ENCODE assay signal across 20 cellular contexts in genomic region chr18:9362869-9363268, GRCh38. TPM values are rescaled to one million over a fixed set of nuclear protein-coding genes. Genes with fewer than 3 reads are reported as not detected.
DNase-seq lines count a peak whose midpoint lies in the region; ATAC-seq and TF ChIP-seq lines count a peak whose summit lies in the region.
"Had no signal": no experiment of that assay in that cellular context is flagged by ENCODE, and none has a peak within 500 bp of the region (broad histone marks: within the 10 kb centered on the region; RNA-seq: fewer than 3 reads in every experiment).

No MANE protein-coding gene starts in this region.

- H3K27me3 ChIP-seq in PC-3 (ENCODE audit: low read length) = no peaks in the 10 kb centered on the region

- no peak overlapping the region for H3K4me3 Mint-ChIP-seq in osteocyte (ENCODE audit: unreplicated experiment)
- H3K4me3 Mint-ChIP-seq: activated CD4-positive, alpha-beta T cell treated with anti-CD3 and anti-CD28 coated beads, Interleukin-2, amount 10 ng/mL, durations not matched to agents 24 days and 14 days; CD8-positive, alpha-beta T cell; dendritic cell treated with granulocyte-macrophage colony-stimulating factor and Interleukin-4, amounts not matched to agents 40 ng/mL and 50 ng/mL, for 4 days; neural crest cell; stimulated activated naive CD8-positive, alpha-beta T cell treated with anti-CD3 and anti-CD28 coated beads, Interleukin-15, amount 100 ng/mL, for 72 hours had no signal

- peaks cover 42% of the 10 kb centered on the region for H3K4me1 ChIP-seq in PC-3 (ENCODE audit: insufficient read depth, low read length)

- no peak overlapping the region for H3K4me3 ChIP-seq in AG10803 (ENCODE audit: low read length)
- no peak overlapping the region for H3K4me3 ChIP-seq in PC-3 (ENCODE audit: low read length)
- H3K4me3 ChIP-seq in fibroblast of the aortic adventitia (ENCODE audit: low read depth, low read length) = no peak overlapping the region

- no peak for TF ChIP-seq CTCF in AG10803 (conservative IDR thresholded peaks at IDR 0.05; ENCODE audit: low read length)
- no peak for TF ChIP-seq CTCF in PC-3 (conservative IDR thresholded peaks at IDR 0.05; ENCODE audit: low read depth, low read length)
- TF ChIP-seq CTCF in fibroblast of the aortic adventitia (IDR thresholded peaks at IDR 0.05; ENCODE audit: insufficient read depth, low read length) = no peak
- no peak for TF ChIP-seq CTCF in osteocyte (IDR thresholded peaks at IDR 0.05)
- TF ChIP-seq CTCF in GM13976 (IDR thresholded peaks at IDR 0.05; ENCODE audit: borderline replicate concordance, control extremely low read depth, extremely low read depth, insufficient read depth, missing control alignments) = no peak

- no peaks in the 10 kb centered on the region for H4K20me1 ChIP-seq in PC-3 (ENCODE audit: low read length)

- no peaks in the 10 kb centered on the region for H3F3A ChIP-seq in PC-3 (ENCODE audit: low read length, unreplicated experiment)

- no peaks in the 10 kb centered on the region for H3K36me3 ChIP-seq in PC-3 (ENCODE audit: low read depth, low read length)

- H3K9ac ChIP-seq in PC-3 (ENCODE audit: low read length) = no peak overlapping the region

- H3K27ac Mint-ChIP-seq in osteocyte (ENCODE audit: unreplicated experiment) = peak overlapping the region; percentile 56
- H3K27ac Mint-ChIP-seq: activated CD4-positive, alpha-beta T cell treated with anti-CD3 and anti-CD28 coated beads, Interleukin-2, amount 10 ng/mL, durations not matched to agents 24 days and 14 days; CD8-positive, alpha-beta T cell; dendritic cell treated with granulocyte-macrophage colony-stimulating factor and Interleukin-4, amounts not matched to agents 40 ng/mL and 50 ng/mL, for 4 days; stimulated activated naive CD8-positive, alpha-beta T cell treated with anti-CD3 and anti-CD28 coated beads, Interleukin-15, amount 100 ng/mL, for 72 hours had no signal

- peaks cover 17% of the 10 kb centered on the region for H3K36me3 Mint-ChIP-seq in osteocyte (ENCODE audit: unreplicated experiment)

- peak; percentile 34 for ATAC-seq in PC-3
- ATAC-seq in HG03378 (IDR thresholded peaks at IDR 0.05; ENCODE audit: unreplicated experiment) = no peak
- ATAC-seq: CD8-positive, alpha-beta T cell; SK-N-SH treated with all-trans-retinoic acid at 6 μM for 48 hours; stimulated activated naive CD8-positive, alpha-beta T cell treated with anti-CD3 and anti-CD28 coated beads, Interleukin-15, amount 100 ng/mL, for 72 hours had no signal

- H3K27me3 Mint-ChIP-seq in osteocyte (ENCODE audit: unreplicated experiment) = no peaks in the 10 kb centered on the region
- H3K27me3 Mint-ChIP-seq: activated CD4-positive, alpha-beta T cell treated with anti-CD3 and anti-CD28 coated beads, Interleukin-2, amount 10 ng/mL, durations not matched to agents 24 days and 14 days; dendritic cell treated with granulocyte-macrophage colony-stimulating factor and Interleukin-4, amounts not matched to agents 40 ng/mL and 50 ng/mL, for 4 days; stimulated activated naive CD8-positive, alpha-beta T cell treated with anti-CD3 and anti-CD28 coated beads, Interleukin-15, amount 100 ng/mL, for 72 hours had no signal

- DNase-seq in AG10803 (ENCODE audit: low read depth) (peak; percentile 21), PC-3 (peak; percentile 59), fibroblast of the aortic adventitia (ENCODE audit: low read depth) (peak; percentile 39), osteocyte (ENCODE audit: extremely low spot score, unreplicated experiment) (no peak), NCI-H524 treated with DMSO at 0.1 percent for 48 hours (lab: John Stamatoyannopoulos, UW) (no peak), nucleus accumbens (lab: John Stamatoyannopoulos, UW) (no peak), GM13976 (ENCODE audit: low spot score) (no peak)
- DNase-seq: activated CD4-positive, alpha-beta T cell treated with anti-CD3 and anti-CD28 coated beads, Interleukin-2, amount 10 ng/mL, durations not matched to agents 24 days and 14 days; activated CD8-positive, alpha-beta memory T cell treated with anti-CD3 and anti-CD28 coated beads, Interleukin-2, amount 50 U/mL, for 48 hours; activated gamma-delta T cell treated with Interleukin-2 at 50 U/mL for 16 hours; anterior cingulate cortex; CD8-positive, alpha-beta T cell; DND-41; NCI-H1048; NCI-H69; stimulated activated naive CD8-positive, alpha-beta T cell treated with anti-CD3 and anti-CD28 coated beads, Interleukin-15, amount 100 ng/mL, for 72 hours had no signal

- no peaks in the 10 kb centered on the region for H3K9me3 Mint-ChIP-seq in osteocyte (ENCODE audit: unreplicated experiment)
- H3K9me3 Mint-ChIP-seq: activated CD4-positive, alpha-beta T cell treated with anti-CD3 and anti-CD28 coated beads, Interleukin-2, amount 10 ng/mL, durations not matched to agents 24 days and 14 days; CD8-positive, alpha-beta T cell; dendritic cell treated with granulocyte-macrophage colony-stimulating factor and Interleukin-4, amounts not matched to agents 40 ng/mL and 50 ng/mL, for 4 days; stimulated activated naive CD8-positive, alpha-beta T cell treated with anti-CD3 and anti-CD28 coated beads, Interleukin-15, amount 100 ng/mL, for 72 hours had no signal

- in situ Hi-C loops in GM13976 (cut with MboI; ENCODE audit: low sequenced_read_pairs, unreplicated experiment) = no loop called here

- intact Hi-C loops in PC-3 (cut with micrococcal nuclease) = loop anchor here (10.0 kb wide), 1 partner anchor 152 kb away; no protein-coding TSS in a partner anchor

- peak overlapping the region; percentile 46 for H3K4me2 ChIP-seq in PC-3 (ENCODE audit: low read length)

- POLR2A ChIA-PET in PC-3 (lab: Charles Lee; ENCODE audit: unreplicated experiment) = interaction anchor here (0.6 kb wide), 1 partner anchor 160 kb away, joined by 3 read pairs; no protein-coding TSS in a partner anchor

- BruUV-seq in PC-3 (replicated peaks; lab: Mats Ljungman, UMichigan) = no TSS peak

- CTCF ChIA-PET in PC-3 (lab: Charles Lee) = interaction anchor here (0.5 kb wide), 1 partner anchor 33 kb away, joined by 6 read pairs; no protein-coding TSS in a partner anchor

- no peaks in the 10 kb centered on the region for H3K9me3 ChIP-seq in PC-3 (ENCODE audit: low read length)

- H3K9me2 ChIP-seq in PC-3 (replicated peaks; ENCODE audit: low read length) = no peaks in the 10 kb centered on the region

- 0 out of 2 replicates have a peak, but pooled peaks cover 5% of the 10 kb centered on the region for H3K79me2 ChIP-seq in PC-3 (ENCODE audit: low read length)

- H3K4me1 Mint-ChIP-seq in osteocyte (ENCODE audit: unreplicated experiment) = peaks cover 22% of the 10 kb centered on the region
- H3K4me1 Mint-ChIP-seq: activated CD4-positive, alpha-beta T cell treated with anti-CD3 and anti-CD28 coated beads, Interleukin-2, amount 10 ng/mL, durations not matched to agents 24 days and 14 days; stimulated activated naive CD8-positive, alpha-beta T cell treated with anti-CD3 and anti-CD28 coated beads, Interleukin-15, amount 100 ng/mL, for 72 hours had no signal

- H2AFZ ChIP-seq in PC-3 (ENCODE audit: low read length) = no peak overlapping the region

- H3K27ac ChIP-seq in PC-3 (ENCODE audit: low read length) = 0 out of 2 replicates have a peak overlapping the region, but pooled peaks have one; percentile 72

RNA-seq across cellular contexts. Expression of gene TWSG1, which starts 28.3 kb away (rescaled TPM):
- 30.1 and 32.8 TPM in 2 replicates for total RNA-seq in PC-3 (2014; rRNA removed)
- 157 and 205 TPM in 2 replicates for total RNA-seq in fibroblast of the aortic adventitia (ENCODE audit: low replicate concordance)
- 69.8 and 71.9 TPM in 2 replicates for total RNA-seq in osteocyte

Comparison
In these comparisons a context has a peak if more than half of its experiments do, and no peak if none do; other contexts are left out.
1. DNase-seq: peak in AG10803 (single experiment), PC-3 (single experiment) and fibroblast of the aortic adventitia (single experiment); none in osteocyte (single experiment), NCI-H524 treated with DMSO at 0.1 percent for 48 hours (single experiment), nucleus accumbens (0 of 56) and GM13976 (single experiment).